ENCODE assay signal across 11 cellular contexts in the genomic region with DNA sequence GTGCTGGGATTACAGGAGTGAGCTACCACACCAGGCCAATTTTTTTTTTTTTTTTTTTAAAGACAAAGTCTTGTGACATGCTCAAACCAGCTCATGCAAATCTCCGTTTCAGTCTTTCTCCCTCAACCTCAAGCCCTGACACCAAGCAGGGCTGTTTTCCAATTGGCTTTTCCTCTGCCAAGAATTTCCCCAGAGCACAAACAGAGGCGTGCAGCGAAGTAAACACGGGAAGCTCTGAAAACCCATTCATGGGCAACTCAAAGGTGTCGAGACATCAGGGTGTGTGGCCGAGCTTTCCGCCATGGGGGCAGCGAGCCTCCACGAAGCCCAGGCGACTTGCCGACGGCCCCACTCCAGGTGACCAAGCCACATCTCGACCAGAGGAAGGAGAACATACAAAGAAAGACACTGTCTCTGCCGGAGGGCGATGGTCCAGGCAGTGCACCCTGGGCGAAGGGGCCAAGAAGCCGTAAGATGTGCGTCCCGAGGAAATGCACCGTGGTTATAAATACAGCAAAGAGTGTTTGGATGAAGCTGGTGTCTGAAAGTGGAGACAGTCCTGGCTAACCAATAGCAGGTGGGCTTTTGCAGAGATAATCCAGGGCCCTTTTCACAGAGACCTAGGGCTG.
A peak's percentile ranks its signal among the peaks of the same experiment; 100 is the strongest.
DNase-seq lines count a peak whose midpoint lies in the region; ATAC-seq and TF ChIP-seq lines count a peak whose summit lies in the region.
"Had no signal": no experiment of that assay in that cellular context is flagged by ENCODE, and none has a peak within 500 bp of the region (broad histone marks: within the 10 kb centered on the region; RNA-seq: fewer than 3 reads in every experiment).

No MANE protein-coding gene starts in this region.

- H3K9me3 ChIP-seq in BLaER1 treated with 17β-estradiol and CSF1 and Interleukin-3, amounts not matched to agents 10 nM and 100 nM (replicated peaks in 1 of 11): no peaks in the 10 kb centered on the region; a peak in 2 of 22 replicates
- H3K9me3 ChIP-seq in right atrium auricular region (no peaks in the 10 kb centered on the region), psoas muscle (no peaks in the 10 kb centered on the region)

- no peaks in the 10 kb centered on the region for H3K27me3 ChIP-seq in BLaER1 treated with 17β-estradiol and CSF1 and Interleukin-3, amounts not matched to agents 10 nM and 100 nM
- no peaks in the 10 kb centered on the region for H3K27me3 ChIP-seq in right atrium auricular region
- no peaks in the 10 kb centered on the region for H3K27me3 ChIP-seq in psoas muscle (ENCODE audit: insufficient read depth in 3 of 3, low read length in 2 of 3)

- H3K4me1 ChIP-seq in BLaER1 treated with 17β-estradiol and CSF1 and Interleukin-3, amounts not matched to agents 10 nM and 100 nM: peaks cover 50 to 86% (median 74%) of the 10 kb centered on the region in 10 experiments
- H3K4me1 ChIP-seq in right atrium auricular region: peaks cover 0 to 26% of the 10 kb centered on the region in 2 donors
- peaks cover 40% of the 10 kb centered on the region for H3K4me1 ChIP-seq in psoas muscle

- WGBS in psoas muscle, 3 donors: 22 to 47% (median 33%) methylated on average over 20 of the region's 20 CpGs

- peaks cover 27 to 98% (median 67%) of the 10 kb centered on the region in 11 experiments; a peak in 19 of 22 replicates for H4K20me1 ChIP-seq in BLaER1 treated with 17β-estradiol and CSF1 and Interleukin-3, amounts not matched to agents 10 nM and 100 nM

- peak overlapping the region; percentile 85 to 96 (median 93) for H3K4me2 ChIP-seq in BLaER1 treated with 17β-estradiol and CSF1 and Interleukin-3, amounts not matched to agents 10 nM and 100 nM

- intact Hi-C loops in psoas muscle (cut with DNase I): no loop called here

- DNase-seq in anterior cingulate cortex (lab: John Stamatoyannopoulos, UW) (peak in 32 of 58 donors; percentile 2 to 58 (median 20)), right atrium auricular region (ENCODE audit: low spot score) (peak; percentile 68), psoas muscle (no peak), NCI-H2171 (lab: John Stamatoyannopoulos, UW) (no peak), NCI-H1105 (lab: John Stamatoyannopoulos, UW) (no peak), GM13976 (ENCODE audit: low spot score) (no peak)
- DNase-seq: activated naive CD4-positive, alpha-beta T cell treated with anti-CD3 and anti-CD28 coated beads, Interleukin-2, amount 50 U/mL, for 16 hours; HFFc6 had no signal

- peak overlapping the region; percentile 34 to 59 (median 44) for H3K4me3 ChIP-seq in BLaER1 treated with 17β-estradiol and CSF1 and Interleukin-3, amounts not matched to agents 10 nM and 100 nM
- no peak overlapping the region for H3K4me3 ChIP-seq in right atrium auricular region
- peak overlapping the region; percentile 10 for H3K4me3 ChIP-seq in psoas muscle

- H3K27ac ChIP-seq in BLaER1 treated with 17β-estradiol and CSF1 and Interleukin-3, amounts not matched to agents 10 nM and 100 nM: peak overlapping the region; percentile 56 to 92 (median 85); a peak in 21 of 22 replicates
- peak overlapping the region; percentile 67 to 77 for H3K27ac ChIP-seq in right atrium auricular region
- H3K27ac ChIP-seq in psoas muscle: peak overlapping the region; percentile 41
- H3K27ac ChIP-seq: C4-2B had no signal

- peak in 2 of 4 donors; percentile 21 to 53 for ATAC-seq in psoas muscle
- no peak for ATAC-seq in GM21390 (IDR thresholded peaks at IDR 0.05; ENCODE audit: unreplicated experiment)

- H3K9ac ChIP-seq in BLaER1 treated with 17β-estradiol and CSF1 and Interleukin-3, amounts not matched to agents 10 nM and 100 nM: peak overlapping the region; percentile 61 to 82 (median 74); a peak in 21 of 22 replicates

- in situ Hi-C loops in GM13976 (cut with MboI; ENCODE audit: low sequenced_read_pairs, unreplicated experiment): no loop called here

- peaks cover 0 to 57% (median 37%) of the 10 kb centered on the region in 11 experiments; a peak in 15 of 22 replicates for H3K36me3 ChIP-seq in BLaER1 treated with 17β-estradiol and CSF1 and Interleukin-3, amounts not matched to agents 10 nM and 100 nM
- no peaks in the 10 kb centered on the region for H3K36me3 ChIP-seq in right atrium auricular region
- no peaks in the 10 kb centered on the region for H3K36me3 ChIP-seq in psoas muscle (ENCODE audit: insufficient read depth in 1 of 2, low read depth in 1 of 2)

- TF ChIP-seq CTCF in right atrium auricular region (IDR thresholded peaks at IDR 0.05): no peak
- no peak for TF ChIP-seq CTCF in psoas muscle (IDR thresholded peaks at IDR 0.05)
- TF ChIP-seq CTCF in GM13976 (IDR thresholded peaks at IDR 0.05; ENCODE audit: borderline replicate concordance, control extremely low read depth, extremely low read depth, insufficient read depth, missing control alignments): no peak

Comparison
In these comparisons a context has a peak if more than half of its experiments do, and no peak if none do; other contexts are left out.
1. H3K4me3 ChIP-seq: peak in BLaER1 treated with 17β-estradiol and CSF1 and Interleukin-3, amounts not matched to agents 10 nM and 100 nM (10 of 10) and psoas muscle (single experiment); none in right atrium auricular region (0 of 2).
2. DNase-seq: peak in anterior cingulate cortex (32 of 58) and right atrium auricular region (single experiment); none in psoas muscle (0 of 2), NCI-H2171 (single experiment), NCI-H1105 (single experiment) and GM13976 (single experiment).
3. Peak in every context shown above with its lines, with median percentiles within 50 percentile points of each other: H3K27ac ChIP-seq.